ENCODE assay signal across 8 cellular contexts in the genomic region with DNA sequence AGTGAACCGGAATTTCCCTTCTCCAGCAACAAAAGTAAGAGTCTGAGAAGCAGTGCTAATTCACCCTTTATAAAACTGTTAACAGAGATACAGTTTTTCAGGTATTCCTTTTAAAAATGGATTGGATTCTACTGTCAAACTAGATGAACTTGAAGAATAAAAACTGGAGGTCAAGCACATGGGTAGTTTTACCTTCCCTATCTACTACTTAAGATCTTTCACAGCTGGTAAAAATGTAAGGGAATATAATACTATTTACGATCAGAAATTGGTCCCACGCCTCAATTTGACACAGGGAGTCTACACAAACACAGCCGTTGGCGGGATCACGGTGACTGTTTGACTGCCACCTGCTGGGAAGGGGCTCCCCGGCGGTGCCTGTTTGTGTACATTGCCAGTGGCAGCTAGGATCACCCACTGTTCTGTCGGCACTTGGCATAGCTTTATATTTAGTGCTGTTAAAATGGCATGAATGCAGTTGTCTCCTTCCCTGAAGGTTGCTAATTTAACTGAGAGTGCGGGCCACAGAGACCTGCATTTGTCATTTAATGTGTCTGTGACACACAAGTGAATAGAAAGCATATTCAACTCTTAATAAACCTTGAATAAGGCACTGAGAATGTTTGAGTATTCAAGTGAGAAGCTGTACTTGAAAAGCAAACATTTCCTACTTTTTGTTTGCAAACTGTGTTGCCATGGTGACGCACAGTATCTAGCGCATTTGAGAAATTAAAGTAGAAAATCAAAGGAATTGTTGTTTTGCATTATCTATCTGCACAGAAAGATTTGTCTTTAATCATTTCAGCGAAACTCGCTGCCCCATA. TPM values are rescaled to one million over a fixed set of nuclear protein-coding genes. Genes with fewer than 3 reads are reported as not detected.
A peak's percentile ranks its signal among the peaks of the same experiment; 100 is the strongest.
DNase-seq lines count a peak whose midpoint lies in the region; ATAC-seq, FAIRE-seq and TF ChIP-seq lines count a peak whose summit lies in the region.

No MANE protein-coding gene starts in this region.

- H3K4me3 ChIP-seq in mammary epithelial cell (replicated peaks in 1 of 3; ENCODE audit: insufficient read depth in 1 of 3, low read depth in 2 of 3, low read length in 3 of 3) (no peak overlapping the region), transverse colon (no peak overlapping the region)

- H3K27ac ChIP-seq in mammary epithelial cell (ENCODE audit: insufficient read depth, low read depth, low read length) (no peak overlapping the region), transverse colon (no peak overlapping the region)

- FAIRE-seq in frontal cortex (lab: Jason Lieb, UNC) = no peak

- H3K9me3 ChIP-seq in mammary epithelial cell (replicated peaks; ENCODE audit: insufficient read depth, low read length) = no peaks in the 10 kb centered on the region
- no peaks in the 10 kb centered on the region for H3K9me3 ChIP-seq in transverse colon

- H3K36me3 ChIP-seq in mammary epithelial cell (ENCODE audit: insufficient read depth, low read length) = peaks cover 49% of the 10 kb centered on the region
- H3K36me3 ChIP-seq in transverse colon = peaks cover 0 to 44% (median 9%) of the 10 kb centered on the region in 4 donors

- H4K20me1 ChIP-seq in mammary epithelial cell (ENCODE audit: insufficient read depth, low read length) = no peaks in the 10 kb centered on the region

- peaks cover 12% of the 10 kb centered on the region for H3K79me2 ChIP-seq in mammary epithelial cell (ENCODE audit: insufficient read depth, low read length)

- no peak for TF ChIP-seq POLR2A in transverse colon (IDR thresholded peaks at IDR 0.05)

- H3K4me1 ChIP-seq in mammary epithelial cell (ENCODE audit: insufficient read depth, low read length) (no peaks in the 10 kb centered on the region), transverse colon (no peaks in the 10 kb centered on the region)

- DNase-seq in T47D (ENCODE audit: low read depth in 1 of 2, low spot score in 1 of 2) = peak; percentile 8 to 56
- no peak for DNase-seq in mammary epithelial cell
- peak; percentile 91 for DNase-seq in NCI-H748 (lab: John Stamatoyannopoulos, UW; ENCODE audit: unreplicated experiment)
- peak in 32 of 42 donors; percentile 9 to 62 (median 30) for DNase-seq in head of caudate nucleus
- peak; percentile 43 for DNase-seq in transverse colon
- no peak for DNase-seq in frontal cortex (ENCODE audit: low spot score in 2 of 2)
- DNase-seq in cerebellar nuclear complex (lab: John Stamatoyannopoulos, UW) = no peak

- BruUV-seq in mammary epithelial cell (replicated peaks; lab: Mats Ljungman, UMichigan) = no TSS peak

- H3K27me3 ChIP-seq in mammary epithelial cell (ENCODE audit: insufficient read depth, low read length) = no peaks in the 10 kb centered on the region
- no peaks in the 10 kb centered on the region for H3K27me3 ChIP-seq in transverse colon

- in situ Hi-C loops in T47D (cut with HindIII; ENCODE audit: low pct_unique_long_range_greater_than_20kb, low sequenced_read_pairs) (no loop called here), mammary epithelial cell (cut with MboI; ENCODE audit: low sequenced_read_pairs in 2 of 2) (no loop called here), transverse colon (cut with MboI; ENCODE audit: low pct_ligation_motif_present in 1 of 4, low pct_unique_long_range_greater_than_20kb in 1 of 4, low sequenced_read_pairs in 3 of 4) (loop anchor here in 3 of 4 donors (25.0 kb wide), 1 partner anchor 286 kb away; no protein-coding TSS in a partner anchor)

- WGBS in mammary epithelial cell (ENCODE audit: low coverage, missing lambda C conversion rate) = 91% methylated on average over 12 of the region's 14 CpGs
- WGBS in transverse colon (ENCODE audit: low coverage in 1 of 2), 2 donors = 48 to 51% methylated on average over 6 to 14 of the region's 14 CpGs

- TF ChIP-seq EP300 in transverse colon (IDR thresholded peaks at IDR 0.05; ENCODE audit: low read depth) = no peak

- TF ChIP-seq CTCF in mammary epithelial cell (conservative IDR thresholded peaks at IDR 0.05 in 1 of 2, IDR thresholded peaks at IDR 0.05 in 1 of 2; ENCODE audit: extremely low read depth in 1 of 2, insufficient read depth in 1 of 2, low read depth in 1 of 2, low read length in 2 of 2) = no peak
- TF ChIP-seq CTCF in transverse colon (IDR thresholded peaks at IDR 0.05) = peak in 4 of 5 experiments; percentile 26 to 42 (median 32)

- H3K9ac ChIP-seq in mammary epithelial cell (ENCODE audit: insufficient read depth, low read length) = no peak overlapping the region

- dilution Hi-C loops in mammary epithelial cell (cut with HindIII; ENCODE audit: low sequenced_read_pairs) = no loop called here

- CTCF ChIA-PET in mammary epithelial cell (lab: Charles Lee; ENCODE audit: low non-redundant PET) = no interaction called here

- H3K4me2 ChIP-seq in mammary epithelial cell (ENCODE audit: insufficient read depth, low read depth, low read length) = no peak overlapping the region

- intact Hi-C loops in mammary epithelial cell (cut with micrococcal nuclease) = no loop called here
- intact Hi-C loops in head of caudate nucleus (cut with DNase I) = no loop called here
- intact Hi-C loops in transverse colon (cut with DNase I; ENCODE audit: low total_unique reads) = no loop called here

- no peak overlapping the region for H2AFZ ChIP-seq in mammary epithelial cell (ENCODE audit: low read depth, low read length)

- no peak for ATAC-seq in HG03354 (IDR thresholded peaks at IDR 0.05; ENCODE audit: poor library complexity, severe bottlenecking, unreplicated experiment)

RNA-seq across cellular contexts. Expression of a gene that starts 59.6 kb away (rescaled TPM):
- not detected for total RNA-seq in mammary epithelial cell
- polyA plus RNA-seq in mammary epithelial cell = not detected
- polyA minus RNA-seq in mammary epithelial cell = not detected
- total RNA-seq in transverse colon = under 1 TPM in 1 of 4 donors, not detected in 3; 0.41 TPM
- total RNA-seq in frontal cortex = 0.41 TPM

RNA-seq across cellular contexts. Expression of a gene that starts 59.7 kb away (rescaled TPM):
- total RNA-seq in mammary epithelial cell (not detected), transverse colon (not detected), frontal cortex (not detected)
- not detected for polyA plus RNA-seq in mammary epithelial cell
- polyA minus RNA-seq in mammary epithelial cell = not detected

Comparison
In these comparisons a context has a peak if more than half of its experiments do, and no peak if none do; other contexts are left out.
1. DNase-seq: peak in T47D (2 of 2), NCI-H748 (single experiment), head of caudate nucleus (32 of 42) and transverse colon (single experiment); none in mammary epithelial cell (single experiment), frontal cortex (0 of 2) and cerebellar nuclear complex (0 of 2).
2. CTCF ChIP-seq: peak in transverse colon (4 of 5); none in mammary epithelial cell (0 of 2).
3. in situ Hi-C loops: an anchor here in transverse colon (25.0 kb wide); none called in T47D and mammary epithelial cell.